Comparison of ENCODE assay signal across 8 cellular contexts in genomic region chr19:17333611-17334413, GRCh38. TPM values are rescaled to one million over a fixed set of nuclear protein-coding genes. Genes with fewer than 3 reads are reported as not detected.
DNase-seq lines count a peak whose midpoint lies in the region; ATAC-seq and TF ChIP-seq lines count a peak whose summit lies in the region.

No MANE protein-coding gene starts in this region.

- no peaks in the 10 kb centered on the region for H3K9me3 ChIP-seq in SK-N-MC (ENCODE audit: low read depth, low read length)
- no peaks in the 10 kb centered on the region for H3K9me3 ChIP-seq in hepatocyte (ENCODE audit: low read depth)

- no peaks in the 10 kb centered on the region for H3K9me3 Mint-ChIP-seq in activated naive CD4-positive, alpha-beta T cell treated with anti-CD3 and anti-CD28 coated beads, Interleukin-2, amount 50 U/mL, for 24 hours

- H3K4me3 ChIP-seq in SK-N-MC (peak overlapping the region; percentile 91), hepatocyte (peak overlapping the region; percentile 90)

- no peaks in the 10 kb centered on the region for H3K27me3 ChIP-seq in hepatocyte

- TF ChIP-seq CTCF in hepatocyte (IDR thresholded peaks at IDR 0.05; ENCODE audit: poor library complexity): no peak

- H3K27me3 Mint-ChIP-seq in activated naive CD4-positive, alpha-beta T cell treated with anti-CD3 and anti-CD28 coated beads, Interleukin-2, amount 50 U/mL, for 24 hours: no peaks in the 10 kb centered on the region

- H3K9me2 ChIP-seq in hepatocyte (replicated peaks; ENCODE audit: insufficient read depth): no peaks in the 10 kb centered on the region

- H3K4me2 ChIP-seq in hepatocyte: peak overlapping the region; percentile 90

- peak overlapping the region; percentile 87 for H3K9ac ChIP-seq in SK-N-MC (ENCODE audit: insufficient read length)

- peaks cover 17% of the 10 kb centered on the region for H3K79me2 ChIP-seq in hepatocyte

- peaks cover 31% of the 10 kb centered on the region for H3K4me1 Mint-ChIP-seq in activated naive CD4-positive, alpha-beta T cell treated with anti-CD3 and anti-CD28 coated beads, Interleukin-2, amount 50 U/mL, for 24 hours

- H3K36me3 Mint-ChIP-seq in activated naive CD4-positive, alpha-beta T cell treated with anti-CD3 and anti-CD28 coated beads, Interleukin-2, amount 50 U/mL, for 24 hours: no peaks in the 10 kb centered on the region

- DNase-seq in A172 (ENCODE audit: low spot score) (peak; percentile 89), SK-N-MC (ENCODE audit: low read depth, low spot score) (peak; percentile 30), hepatocyte (ENCODE audit: low spot score) (peak; percentile 54), NCI-H2081 treated with DMSO at 0.1 percent for 48 hours (lab: John Stamatoyannopoulos, UW) (no peak)
- DNase-seq in stimulated activated CD4-positive, alpha-beta T cell treated with anti-CD3 and anti-CD28 coated beads, Interleukin-15, amount 100 ng/mL, for 1 hour (ENCODE audit: low read depth in 1 of 2, low spot score in 1 of 2): peak; percentile 49 to 51

- no peaks in the 10 kb centered on the region for H4K20me1 ChIP-seq in hepatocyte (ENCODE audit: insufficient read depth, poor library complexity, severe bottlenecking)

- ATAC-seq in GM19395 (IDR thresholded peaks at IDR 0.05; ENCODE audit: unreplicated experiment) (peak; percentile 9), HG03108 (IDR thresholded peaks at IDR 0.05; ENCODE audit: unreplicated experiment) (no peak)

- H3K27ac ChIP-seq in SK-N-MC (no peak overlapping the region), hepatocyte (peak overlapping the region; percentile 45)

- peak overlapping the region; percentile 82 for H3K4me3 Mint-ChIP-seq in activated naive CD4-positive, alpha-beta T cell treated with anti-CD3 and anti-CD28 coated beads, Interleukin-2, amount 50 U/mL, for 24 hours

- peaks cover 23% of the 10 kb centered on the region for H3K4me1 ChIP-seq in hepatocyte (ENCODE audit: insufficient read depth)

- peak overlapping the region; percentile 19 for H3K27ac Mint-ChIP-seq in activated naive CD4-positive, alpha-beta T cell treated with anti-CD3 and anti-CD28 coated beads, Interleukin-2, amount 50 U/mL, for 24 hours

- peak overlapping the region; percentile 88 for H2AFZ ChIP-seq in hepatocyte

- WGBS in hepatocyte (ENCODE audit: low lambda C conversion rate, missing lambda C conversion rate): 24% methylated on average over 41 of the region's 52 CpGs

- H3K36me3 ChIP-seq in SK-N-MC (ENCODE audit: insufficient read depth, low read length): peaks cover 5% of the 10 kb centered on the region
- H3K36me3 ChIP-seq in hepatocyte (replicated peaks; ENCODE audit: insufficient read depth, low read depth): no peaks in the 10 kb centered on the region

RNA-seq across cellular contexts. Expression of gene ANO8, which starts 0.8 kb away (rescaled TPM):
- 4.2 and 5.1 TPM in 2 replicates for total RNA-seq in A172 (2014; rRNA removed; shearing (Covaris generic))
- total RNA-seq in hepatocyte: 4.6 and 7.3 TPM in 2 replicates
- polyA plus RNA-seq in hepatocyte: 1.1 and 1.9 TPM in 2 replicates

RNA-seq across cellular contexts. Expression of gene GTPBP3, which starts 3.5 kb away (rescaled TPM):
- 21.5 and 24.0 TPM in 2 replicates for total RNA-seq in A172 (2014; rRNA removed; shearing (Covaris generic))
- 18.1 and 20.9 TPM in 2 replicates for total RNA-seq in hepatocyte
- polyA plus RNA-seq in hepatocyte: 13.2 and 18.1 TPM in 2 replicates

RNA-seq across cellular contexts. Expression of gene DDA1, which starts 24.4 kb away (rescaled TPM):
- 89.1 and 104 TPM in 2 replicates for total RNA-seq in A172 (2014; rRNA removed; shearing (Covaris generic))
- total RNA-seq in hepatocyte: 29.4 and 43.1 TPM in 2 replicates
- polyA plus RNA-seq in hepatocyte: 59.4 and 60.0 TPM in 2 replicates

RNA-seq across cellular contexts. Expression of gene MRPL34, which starts 28.1 kb away (rescaled TPM):
- 79.1 and 183 TPM in 2 replicates for total RNA-seq in A172 (2014; rRNA removed; shearing (Covaris generic))
- 47.7 and 61.1 TPM in 2 replicates for total RNA-seq in hepatocyte
- polyA plus RNA-seq in hepatocyte: 113 and 131 TPM in 2 replicates

RNA-seq across cellular contexts. Expression of gene ABHD8, which starts 30.6 kb away (rescaled TPM):
- total RNA-seq in A172 (2014; rRNA removed; shearing (Covaris generic)): 20.7 and 31.1 TPM in 2 replicates
- 12.9 and 15.9 TPM in 2 replicates for total RNA-seq in hepatocyte
- 17.6 and 19.3 TPM in 2 replicates for polyA plus RNA-seq in hepatocyte
